In the genomic region with DNA sequence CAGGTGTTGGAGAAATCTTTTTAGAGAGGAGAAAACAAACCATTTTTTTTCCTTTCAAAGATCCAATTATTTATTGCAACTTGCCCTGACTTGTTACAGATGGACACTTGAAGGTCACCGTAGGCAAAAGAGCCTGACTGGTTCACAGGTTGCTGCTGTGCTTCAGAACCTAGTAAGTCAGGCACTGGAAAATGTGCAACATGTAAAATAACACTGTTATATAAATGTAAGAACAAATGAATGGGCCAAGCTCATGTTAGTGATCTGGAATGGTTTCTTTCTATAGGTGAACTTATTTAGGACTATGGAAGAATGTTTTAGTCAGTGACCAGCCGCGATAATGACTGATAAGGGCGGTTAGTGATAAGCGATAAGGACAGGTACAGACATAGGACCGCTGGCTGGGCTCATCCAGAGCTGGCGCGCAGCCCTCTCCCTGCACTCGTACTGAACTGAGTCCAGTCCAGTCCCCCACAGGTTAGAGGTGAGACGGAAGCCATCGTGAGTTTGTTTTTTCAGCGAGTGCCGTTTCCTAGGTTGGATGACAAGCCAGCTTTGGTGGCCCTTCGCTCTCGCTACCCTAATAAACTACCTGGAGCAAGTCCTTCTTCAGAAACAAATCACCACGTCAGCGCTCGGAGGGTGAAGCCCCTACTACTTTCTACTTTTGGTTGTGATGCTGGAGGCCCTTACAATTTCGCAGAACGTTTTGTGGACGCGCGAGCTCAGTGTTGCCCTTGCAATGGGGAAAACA, we compare ENCODE assay signal across 8 cellular contexts.
DNase-seq lines count a peak whose midpoint lies in the region; ATAC-seq and TF ChIP-seq lines count a peak whose summit lies in the region.

No MANE protein-coding gene starts in this region.

- H3K9ac ChIP-seq in BLaER1 treated with 17β-estradiol and CSF1 and Interleukin-3, amounts not matched to agents 10 nM and 100 nM = peak overlapping the region; percentile 54 to 93 (median 71)
- H3K9ac ChIP-seq in SK-N-SH = peak overlapping the region; percentile 77

- H3K4me1 Mint-ChIP-seq in chondrocyte (ENCODE audit: low read depth) (peaks cover 29% of the 10 kb centered on the region), mesothelial cell of epicardium (peaks cover 28% of the 10 kb centered on the region)

- H3K27ac Mint-ChIP-seq in chondrocyte (ENCODE audit: unreplicated experiment) (no peak overlapping the region), mesothelial cell of epicardium (no peak overlapping the region)

- TF ChIP-seq CTCF in SK-N-SH (IDR thresholded peaks at IDR 0.05) (no peak), chondrocyte (IDR thresholded peaks at IDR 0.05) (no peak), mesothelial cell of epicardium (IDR thresholded peaks at IDR 0.05; ENCODE audit: unreplicated experiment) (no peak), upper lobe of left lung (IDR thresholded peaks at IDR 0.05) (no peak)

- POLR2A ChIA-PET in SK-N-SH (lab: Yijun Ruan, JAX) = interaction anchor here (1.4 kb wide), 1 partner anchor 88 kb away, joined by 3 read pairs; no protein-coding TSS in a partner anchor

- CTCF ChIA-PET in SK-N-SH (lab: Yijun Ruan, JAX) = interaction anchor here (0.6 to 3.8 kb wide), 8 partner anchors 13 to 515 kb away, joined by 3 to 15 read pairs (median 4); no protein-coding TSS in a partner anchor

- 7% methylated on average over 22 of the region's 23 CpGs for WGBS in SK-N-SH (ENCODE audit: low lambda C conversion rate)
- 5 to 7% methylated on average over 19 to 23 of the region's 23 CpGs for WGBS in upper lobe of left lung, 2 donors

- H3K9me3 Mint-ChIP-seq in chondrocyte (ENCODE audit: low read depth) = no peaks in the 10 kb centered on the region
- H3K9me3 Mint-ChIP-seq in mesothelial cell of epicardium = no peaks in the 10 kb centered on the region

- H3K4me1 ChIP-seq in BLaER1 treated with 17β-estradiol and CSF1 and Interleukin-3, amounts not matched to agents 10 nM and 100 nM = peaks cover 4 to 39% (median 29%) of the 10 kb centered on the region in 10 experiments; a peak in 19 of 20 replicates
- peaks cover 6 to 16% of the 10 kb centered on the region in 2 experiments; a peak in 2 of 4 replicates for H3K4me1 ChIP-seq in SK-N-SH (ENCODE audit: control insufficient read depth in 1 of 2, insufficient read depth in 2 of 2, low read depth in 1 of 2, low read length in 1 of 2)
- H3K4me1 ChIP-seq in upper lobe of left lung = peaks cover 15 to 25% (median 19%) of the 10 kb centered on the region in 4 donors

- no peaks in the 10 kb centered on the region for H3K79me2 ChIP-seq in SK-N-SH (ENCODE audit: insufficient read depth)

- peaks cover 0 to 6% (median 0%) of the 10 kb centered on the region in 11 experiments; a peak in 1 of 22 replicates for H4K20me1 ChIP-seq in BLaER1 treated with 17β-estradiol and CSF1 and Interleukin-3, amounts not matched to agents 10 nM and 100 nM
- H4K20me1 ChIP-seq in SK-N-SH (ENCODE audit: insufficient read depth) = no peaks in the 10 kb centered on the region

- H3K27me3 ChIP-seq in BLaER1 treated with 17β-estradiol and CSF1 and Interleukin-3, amounts not matched to agents 10 nM and 100 nM = peaks cover 47 to 98% (median 92%) of the 10 kb centered on the region in 11 experiments
- H3K27me3 ChIP-seq in SK-N-SH (ENCODE audit: insufficient read depth) (no peaks in the 10 kb centered on the region), upper lobe of left lung (peaks cover 0 to 15% (median 0%) of the 10 kb centered on the region in 4 donors)

- H3K4me3 Mint-ChIP-seq in chondrocyte (ENCODE audit: unreplicated experiment) (peak overlapping the region; percentile 78), mesothelial cell of epicardium (peak overlapping the region; percentile 82)

- no peak for TF ChIP-seq RAD21 in SK-N-SH (IDR thresholded peaks at IDR 0.05; ENCODE audit: low read length)

- no peak for TF ChIP-seq EP300 in SK-N-SH (IDR thresholded peaks at IDR 0.05; ENCODE audit: borderline replicate concordance in 1 of 2, low read depth in 1 of 2, low read length in 1 of 2)
- TF ChIP-seq EP300 in upper lobe of left lung (IDR thresholded peaks at IDR 0.05) = no peak

- peak overlapping the region; percentile 67 to 83 (median 74) for H3K4me3 ChIP-seq in BLaER1 treated with 17β-estradiol and CSF1 and Interleukin-3, amounts not matched to agents 10 nM and 100 nM
- peak overlapping the region; percentile 78 to 81 for H3K4me3 ChIP-seq in SK-N-SH (ENCODE audit: low read depth in 2 of 2, low read length in 1 of 2)
- peak overlapping the region; percentile 19 to 87 (median 72) for H3K4me3 ChIP-seq in upper lobe of left lung

- H3F3A ChIP-seq in SK-N-SH (replicated peaks; ENCODE audit: insufficient read depth) = peaks cover 13% of the 10 kb centered on the region

- peak; percentile 42 for ATAC-seq in GM19023 (IDR thresholded peaks at IDR 0.05; ENCODE audit: unreplicated experiment)
- peak; percentile 34 for ATAC-seq in HG03159 (IDR thresholded peaks at IDR 0.05; ENCODE audit: unreplicated experiment)
- no peak for ATAC-seq in upper lobe of left lung (ENCODE audit: low FRiP score in 2 of 2)

- peak overlapping the region in 10 of 11 experiments; percentile 19 to 52 (median 34); a peak in 12 of 22 replicates for H3K27ac ChIP-seq in BLaER1 treated with 17β-estradiol and CSF1 and Interleukin-3, amounts not matched to agents 10 nM and 100 nM
- H3K27ac ChIP-seq in SK-N-SH (ENCODE audit: low read depth in 2 of 2, low read length in 1 of 2) (peak overlapping the region in 1 of 2 experiments; percentile 25; a peak in 1 of 4 replicates), upper lobe of left lung (peak overlapping the region in 2 of 4 donors; percentile 64 to 85)

- H3K9me2 ChIP-seq in SK-N-SH = no peaks in the 10 kb centered on the region

- peak overlapping the region; percentile 86 to 99 (median 95) for H3K4me2 ChIP-seq in BLaER1 treated with 17β-estradiol and CSF1 and Interleukin-3, amounts not matched to agents 10 nM and 100 nM
- H3K4me2 ChIP-seq in SK-N-SH = peak overlapping the region; percentile 94

- peaks cover 0 to 10% (median 0%) of the 10 kb centered on the region in 11 experiments; a peak in 4 of 22 replicates for H3K9me3 ChIP-seq in BLaER1 treated with 17β-estradiol and CSF1 and Interleukin-3, amounts not matched to agents 10 nM and 100 nM (replicated peaks in 1 of 11)
- H3K9me3 ChIP-seq in SK-N-SH = no peaks in the 10 kb centered on the region
- H3K9me3 ChIP-seq in upper lobe of left lung = no peaks in the 10 kb centered on the region

- H2AFZ ChIP-seq in SK-N-SH (ENCODE audit: low read depth) = peak overlapping the region; percentile 98

- peaks cover 4% of the 10 kb centered on the region for H3K36me3 Mint-ChIP-seq in chondrocyte (ENCODE audit: low read depth)
- no peaks in the 10 kb centered on the region for H3K36me3 Mint-ChIP-seq in mesothelial cell of epicardium

- intact Hi-C loops in head of caudate nucleus (cut with DNase I) = no loop called here

- no peaks in the 10 kb centered on the region for H3K36me3 ChIP-seq in BLaER1 treated with 17β-estradiol and CSF1 and Interleukin-3, amounts not matched to agents 10 nM and 100 nM
- no peaks in the 10 kb centered on the region for H3K36me3 ChIP-seq in SK-N-SH (replicated peaks in 1 of 2; ENCODE audit: control insufficient read depth in 1 of 2, insufficient read depth in 2 of 2, low read length in 1 of 2)
- H3K36me3 ChIP-seq in upper lobe of left lung = no peaks in the 10 kb centered on the region

- H3K27me3 Mint-ChIP-seq in chondrocyte (ENCODE audit: low read depth) (peaks cover 87% of the 10 kb centered on the region), mesothelial cell of epicardium (ENCODE audit: low read depth) (peaks cover 98% of the 10 kb centered on the region)

- DNase-seq in SK-N-SH (peak; percentile 29), chondrocyte (ENCODE audit: low spot score) (no peak), mesothelial cell of epicardium (ENCODE audit: low spot score in 2 of 2, unreplicated experiment in 2 of 2) (peak in 1 of 2 experiments; percentile 40), upper lobe of left lung (peak in 1 of 2 donors; percentile 49), head of caudate nucleus (no peak)

- TF ChIP-seq POLR2A in upper lobe of left lung (IDR thresholded peaks at IDR 0.05) = no peak

TF ChIP-seq in SK-N-SH, 30 proteins besides CTCF, POLR2A, EP300 and RAD21:
- TF ChIP-seq, protein P1, sequence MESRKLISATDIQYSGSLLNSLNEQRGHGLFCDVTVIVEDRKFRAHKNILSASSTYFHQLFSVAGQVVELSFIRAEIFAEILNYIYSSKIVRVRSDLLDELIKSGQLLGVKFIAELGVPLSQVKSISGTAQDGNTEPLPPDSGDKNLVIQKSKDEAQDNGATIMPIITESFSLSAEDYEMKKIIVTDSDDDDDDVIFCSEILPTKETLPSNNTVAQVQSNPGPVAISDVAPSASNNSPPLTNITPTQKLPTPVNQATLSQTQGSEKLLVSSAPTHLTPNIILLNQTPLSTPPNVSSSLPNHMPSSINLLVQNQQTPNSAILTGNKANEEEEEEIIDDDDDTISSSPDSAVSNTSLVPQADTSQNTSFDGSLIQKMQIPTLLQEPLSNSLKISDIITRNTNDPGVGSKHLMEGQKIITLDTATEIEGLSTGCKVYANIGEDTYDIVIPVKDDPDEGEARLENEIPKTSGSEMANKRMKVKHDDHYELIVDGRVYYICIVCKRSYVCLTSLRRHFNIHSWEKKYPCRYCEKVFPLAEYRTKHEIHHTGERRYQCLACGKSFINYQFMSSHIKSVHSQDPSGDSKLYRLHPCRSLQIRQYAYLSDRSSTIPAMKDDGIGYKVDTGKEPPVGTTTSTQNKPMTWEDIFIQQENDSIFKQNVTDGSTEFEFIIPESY (IDR thresholded peaks at IDR 0.05; ENCODE audit: borderline replicate concordance, low read depth) = no peak
- TF ChIP-seq POLR2AphosphoS5 (IDR thresholded peaks at IDR 0.05; ENCODE audit: low read depth, low read length) (peak; percentile 48), RFX5 (IDR thresholded peaks at IDR 0.05; ENCODE audit: low read length) (no peak), CHD2 (IDR thresholded peaks at IDR 0.05; ENCODE audit: low read length, partially characterized antibody) (no peak), RXRA (IDR thresholded peaks at IDR 0.05; ENCODE audit: borderline replicate concordance, low read depth) (no peak), MEF2A (IDR thresholded peaks at IDR 0.05; ENCODE audit: borderline replicate concordance, low read depth) (no peak), SIN3A (IDR thresholded peaks at IDR 0.05; ENCODE audit: borderline replicate concordance, low read depth, low read length) (peak; percentile 10; the same call in 1 of the 2 replicates), FOSL2 (IDR thresholded peaks at IDR 0.05; ENCODE audit: borderline replicate concordance, low read depth) (no peak), GATA2 (CRISPR knock-in tag; IDR thresholded peaks at IDR 0.05) (no peak)
- TF ChIP-seq, protein P2, sequence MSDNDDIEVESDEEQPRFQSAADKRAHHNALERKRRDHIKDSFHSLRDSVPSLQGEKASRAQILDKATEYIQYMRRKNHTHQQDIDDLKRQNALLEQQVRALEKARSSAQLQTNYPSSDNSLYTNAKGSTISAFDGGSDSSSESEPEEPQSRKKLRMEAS (IDR thresholded peaks at IDR 0.05; ENCODE audit: low read depth) = no peak

Comparison
In these comparisons a context has a peak if more than half of its experiments do, and no peak if none do; other contexts are left out.
1. ATAC-seq: peak in GM19023 (single experiment) and HG03159 (single experiment); none in upper lobe of left lung (0 of 2).
2. Peak in every context shown above with its lines, with median percentiles within 50 percentile points of each other: H3K4me3 ChIP-seq.